7 cellular contexts compared by ENCODE assay signal in the genomic region with DNA sequence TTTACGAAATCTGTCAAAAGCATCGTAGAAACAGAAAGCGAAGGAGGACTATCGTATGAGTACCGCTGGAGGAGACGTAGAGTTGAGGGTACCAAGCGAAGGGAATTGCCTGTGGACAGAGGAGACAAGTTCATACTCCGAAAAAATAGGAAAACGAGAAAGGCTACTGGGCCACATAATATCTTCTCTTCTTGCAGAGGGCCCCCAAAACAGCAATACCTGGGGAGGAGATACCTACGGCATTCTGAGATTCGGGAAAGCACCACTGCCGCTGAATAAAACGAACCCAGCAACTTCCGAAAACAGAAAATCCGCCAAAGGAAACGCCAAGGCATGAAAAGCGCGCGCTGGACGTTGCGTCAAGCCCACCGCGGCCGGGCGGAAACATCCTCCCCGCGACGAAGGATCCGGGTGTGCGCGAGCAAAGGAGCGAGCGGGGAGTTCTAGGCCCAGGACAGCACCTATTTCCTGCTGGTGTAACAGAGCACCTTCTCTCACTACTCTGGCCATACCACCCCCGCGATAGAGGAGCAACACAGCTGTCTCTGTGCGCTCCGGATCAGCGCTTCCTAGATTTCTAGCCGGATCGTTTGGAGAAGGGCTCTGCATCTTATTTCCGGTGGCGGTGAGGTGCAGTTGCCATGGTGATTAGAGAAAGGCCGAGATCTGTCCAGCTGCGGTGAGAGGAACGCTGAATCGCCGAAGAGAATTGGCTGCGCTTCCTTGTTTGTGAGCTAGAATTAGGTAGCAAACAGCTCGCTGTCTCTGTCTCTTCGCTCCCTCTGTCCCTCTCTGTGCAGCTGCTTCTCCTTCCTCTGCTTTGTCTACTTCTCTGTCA. TPM values are rescaled to one million over a fixed set of nuclear protein-coding genes. Genes with fewer than 3 reads are reported as not detected.
A peak's percentile ranks its signal among the peaks of the same experiment; 100 is the strongest.
DNase-seq lines count a peak whose midpoint lies in the region; ATAC-seq and FAIRE-seq lines count a peak whose summit lies in the region.

A gene with protein sequence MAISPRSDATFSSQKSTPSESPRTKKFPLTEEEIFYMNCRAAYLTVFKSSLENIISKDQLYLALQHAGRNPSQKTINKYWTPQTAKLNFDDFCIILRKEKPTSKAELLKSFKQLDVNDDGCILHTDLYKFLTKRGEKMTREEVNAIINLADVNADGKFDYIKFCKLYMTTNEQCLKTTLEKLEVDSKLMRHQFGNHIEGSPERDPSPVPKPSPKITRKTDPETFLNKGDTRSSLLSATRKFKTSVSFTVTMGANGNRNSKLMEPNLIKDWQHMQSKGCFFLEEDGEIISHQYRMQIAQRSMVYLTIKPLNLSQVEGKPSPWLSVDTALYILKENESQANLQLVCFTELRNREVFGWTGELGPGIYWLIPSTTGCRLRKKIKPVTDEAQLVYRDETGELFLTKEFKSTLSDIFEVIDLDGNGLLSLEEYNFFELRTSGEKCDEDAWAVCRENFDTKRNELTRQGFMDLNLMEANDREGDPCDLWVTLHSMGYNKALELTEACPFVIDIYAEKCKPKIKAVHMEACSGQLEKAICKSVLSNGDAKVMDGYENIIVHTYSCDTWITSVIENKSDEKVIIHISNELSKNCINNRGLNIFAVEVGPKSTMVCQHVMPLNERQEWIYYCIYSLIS (plus strand): TSS at position 635 of the 838 bp plus-strand sequence. CDS start 2,048 bp downstream, outside the sequence.
A gene with protein sequence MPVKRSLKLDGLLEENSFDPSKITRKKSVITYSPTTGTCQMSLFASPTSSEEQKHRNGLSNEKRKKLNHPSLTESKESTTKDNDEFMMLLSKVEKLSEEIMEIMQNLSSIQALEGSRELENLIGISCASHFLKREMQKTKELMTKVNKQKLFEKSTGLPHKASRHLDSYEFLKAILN (minus strand): TSS at position 335 of the 838 bp plus-strand sequence. CDS start 92 bp downstream, at position 243.

- peak; percentile 89 for ATAC-seq in HG02970 (IDR thresholded peaks at IDR 0.05; ENCODE audit: low FRiP score, unreplicated experiment)

- peak; percentile 84 for FAIRE-seq in GM18507 (lab: Jason Lieb, UNC)

- peak; percentile 63 for DNase-seq in GM18507 (ENCODE audit: extremely low spot score, insufficient read length, low read depth)
- DNase-seq in NCI-H187 treated with DMSO at 0.1 percent for 48 hours (lab: John Stamatoyannopoulos, UW) = peak; percentile 94
- peak; percentile 59 for DNase-seq in T-helper 9 cell
- peak; percentile 95 for DNase-seq in astrocyte of the hippocampus (ENCODE audit: low read depth, low spot score)
- peak; percentile 83 to 89 for DNase-seq in hippocampal formation (lab: John Stamatoyannopoulos, UW)
- DNase-seq in renal cortical epithelial cell (ENCODE audit: low read depth) = peak; percentile 93

RNA-seq across cellular contexts. Expression of the first gene that starts in this region (rescaled TPM):
- 8.5 and 15.1 TPM in 2 replicates for total RNA-seq in renal cortical epithelial cell

RNA-seq across cellular contexts. Expression of the second gene that starts in this region (rescaled TPM):
- 14.0 and 33.3 TPM in 2 replicates for total RNA-seq in renal cortical epithelial cell

Comparison
In these comparisons a context has a peak if more than half of its experiments do, and no peak if none do; other contexts are left out.
1. Peak in every context shown above with its lines: DNase-seq and ATAC-seq.